ENCODE assay signal across 23 cellular contexts in genomic region chr7:37429435-37429791, GRCh38.
A peak's percentile ranks its signal among the peaks of the same experiment; 100 is the strongest.
DNase-seq lines count a peak whose midpoint lies in the region; ATAC-seq and TF ChIP-seq lines count a peak whose summit lies in the region.
"Had no signal": no experiment of that assay in that cellular context is flagged by ENCODE, and none has a peak within 500 bp of the region (broad histone marks: within the 10 kb centered on the region; RNA-seq: fewer than 3 reads in every experiment).

No MANE protein-coding gene starts in this region.

- H3K27ac Mint-ChIP-seq in stimulated activated naive B cell treated with anti-CD40 and anti-IgM and Interleukin-4, amounts not matched to agents 10 μg/mL and 1 μg/mL and 100 μg/mL, for 72 hours = no peak overlapping the region
- H3K27ac Mint-ChIP-seq: CD14-positive monocyte had no signal

- H3K36me3 Mint-ChIP-seq in stimulated activated naive B cell treated with anti-CD40 and anti-IgM and Interleukin-4, amounts not matched to agents 10 μg/mL and 1 μg/mL and 100 μg/mL, for 72 hours = peaks cover 3 to 23% of the 10 kb centered on the region in 2 donors

- ATAC-seq in RWPE2 (ENCODE audit: low read depth) = peak; percentile 23; the same call in 1 of the 3 replicates
- peak; percentile 51 to 60 for ATAC-seq in stimulated activated naive B cell treated with anti-CD40 and anti-IgM and Interleukin-4, amounts not matched to agents 10 μg/mL and 1 μg/mL and 100 μg/mL, for 72 hours (replicated peaks)
- ATAC-seq: A549, GM12878 had no signal

- peak; percentile 6 for DNase-seq in NCI-H82 (lab: John Stamatoyannopoulos, UW)
- no peak for DNase-seq in NCI-H82 treated with DMSO at 0.1 percent for 48 hours (lab: John Stamatoyannopoulos, UW; ENCODE audit: unreplicated experiment)
- no peak for DNase-seq in RWPE2 (ENCODE audit: low spot score)
- peak; percentile 5 for DNase-seq in kidney glomerular epithelial cell (lab: John Stamatoyannopoulos, UW)
- no peak for DNase-seq in stimulated activated naive B cell treated with anti-CD40 and anti-IgM and Interleukin-4, amounts not matched to agents 10 μg/mL and 1 μg/mL and 100 μg/mL, for 72 hours
- DNase-seq in HAP-1 (ENCODE audit: low spot score in 2 of 2) = no peak
- DNase-seq in NCI-H2171 treated with DMSO at 0.1 percent for 48 hours (lab: John Stamatoyannopoulos, UW) = no peak
- DNase-seq in glomerular visceral epithelial cell (ENCODE audit: extremely low spot score) = no peak
- DNase-seq: AML-193; CD8-positive, alpha-beta memory T cell; COR-L47; DMS 273 treated with DMSO at 0.1 percent for 48 hours; DMS53; DND-41; EL; GOT3; HCEC 1CT had no signal

- H3K4me1 ChIP-seq in RWPE2 (ENCODE audit: insufficient read depth, poor library complexity, severe bottlenecking) = no peaks in the 10 kb centered on the region
- no peaks in the 10 kb centered on the region for H3K4me1 ChIP-seq in HAP-1

- H3K9me3 Mint-ChIP-seq in stimulated activated naive B cell treated with anti-CD40 and anti-IgM and Interleukin-4, amounts not matched to agents 10 μg/mL and 1 μg/mL and 100 μg/mL, for 72 hours = no peaks in the 10 kb centered on the region
- H3K9me3 Mint-ChIP-seq: CD14-positive monocyte; CD8-positive, alpha-beta memory T cell had no signal

- peaks cover 47 to 67% of the 10 kb centered on the region in 2 donors for H3K4me1 Mint-ChIP-seq in stimulated activated naive B cell treated with anti-CD40 and anti-IgM and Interleukin-4, amounts not matched to agents 10 μg/mL and 1 μg/mL and 100 μg/mL, for 72 hours

- H3K4me3 ChIP-seq in RWPE2 (ENCODE audit: severe bottlenecking) = no peak overlapping the region
- H3K4me3 ChIP-seq in HAP-1 = no peak overlapping the region
- H3K4me3 ChIP-seq: A549, BLaER1, GM12878 had no signal

- in situ Hi-C loops in HAP-1 (cut with MboI; ENCODE audit: low sequenced_read_pairs) = no loop called here

- H3K27ac ChIP-seq in RWPE2 (ENCODE audit: poor library complexity, severe bottlenecking) = no peak overlapping the region
- H3K27ac ChIP-seq: 22Rv1, A549, BLaER1, HL-60 had no signal

- no peaks in the 10 kb centered on the region for H3K27me3 Mint-ChIP-seq in stimulated activated naive B cell treated with anti-CD40 and anti-IgM and Interleukin-4, amounts not matched to agents 10 μg/mL and 1 μg/mL and 100 μg/mL, for 72 hours

- H3K9me3 ChIP-seq in RWPE2 (ENCODE audit: severe bottlenecking) (no peaks in the 10 kb centered on the region), HAP-1 (no peaks in the 10 kb centered on the region)
- H3K9me3 ChIP-seq: A549, BLaER1 had no signal

- H3K27me3 ChIP-seq in RWPE2 (ENCODE audit: insufficient read depth, poor library complexity, severe bottlenecking) (no peaks in the 10 kb centered on the region), HAP-1 (ENCODE audit: low read depth) (no peaks in the 10 kb centered on the region)
- H3K27me3 ChIP-seq: BLaER1 had no signal

- no peaks in the 10 kb centered on the region for H3K36me3 ChIP-seq in RWPE2 (ENCODE audit: low read depth)
- no peaks in the 10 kb centered on the region for H3K36me3 ChIP-seq in HAP-1 (replicated peaks)

- no peak overlapping the region for H3K4me3 Mint-ChIP-seq in stimulated activated naive B cell treated with anti-CD40 and anti-IgM and Interleukin-4, amounts not matched to agents 10 μg/mL and 1 μg/mL and 100 μg/mL, for 72 hours
- H3K4me3 Mint-ChIP-seq: CD14-positive monocyte had no signal

- no peak for TF ChIP-seq CTCF in RWPE2 (IDR thresholded peaks at IDR 0.05; ENCODE audit: poor library complexity, severe bottlenecking)

Comparison
In these comparisons a context has a peak if more than half of its experiments do, and no peak if none do; other contexts are left out.
1. DNase-seq: peak in NCI-H82 (single experiment) and kidney glomerular epithelial cell (single experiment); none in NCI-H82 treated with DMSO at 0.1 percent for 48 hours (single experiment), RWPE2 (single experiment), stimulated activated naive B cell treated with anti-CD40 and anti-IgM and Interleukin-4, amounts not matched to agents 10 μg/mL and 1 μg/mL and 100 μg/mL, for 72 hours (single experiment), HAP-1 (0 of 2), NCI-H2171 treated with DMSO at 0.1 percent for 48 hours (single experiment) and glomerular visceral epithelial cell (single experiment).